12 cellular contexts compared by ENCODE assay signal in genomic region chr1:27544818-27545612, GRCh38. TPM values are rescaled to one million over a fixed set of nuclear protein-coding genes. Genes with fewer than 3 reads are reported as not detected.
DNase-seq lines count a peak whose midpoint lies in the region; ATAC-seq and TF ChIP-seq lines count a peak whose summit lies in the region.
"Had no signal": no experiment of that assay in that cellular context is flagged by ENCODE, and none has a peak within 500 bp of the region (broad histone marks: within the 10 kb centered on the region; RNA-seq: fewer than 3 reads in every experiment).

No MANE protein-coding gene starts in this region.

- no peaks in the 10 kb centered on the region for H3K9me3 ChIP-seq in RWPE2 (ENCODE audit: severe bottlenecking)

- H2BK120ac ChIP-seq in mesendoderm (ENCODE audit: low read depth, low read length) = no peak overlapping the region

- H3K18ac ChIP-seq in mesendoderm (ENCODE audit: low read length) = no peak overlapping the region

- no peak overlapping the region for H3K56ac ChIP-seq in mesendoderm (ENCODE audit: low read length)

- H3K4me3 Mint-ChIP-seq in osteocyte (ENCODE audit: unreplicated experiment) = no peak overlapping the region
- H3K4me3 Mint-ChIP-seq: CD14-positive monocyte had no signal

- H3K36me3 Mint-ChIP-seq in osteocyte (ENCODE audit: unreplicated experiment) = peaks cover 32% of the 10 kb centered on the region

- peaks cover 58% of the 10 kb centered on the region for H3K4me1 Mint-ChIP-seq in osteocyte (ENCODE audit: unreplicated experiment)

- H3K79me2 ChIP-seq in mesendoderm (ENCODE audit: control insufficient read depth, insufficient read depth, low read length) = no peaks in the 10 kb centered on the region

- TF ChIP-seq CTCF in RWPE2 (IDR thresholded peaks at IDR 0.05; ENCODE audit: poor library complexity, severe bottlenecking) (no peak), osteocyte (IDR thresholded peaks at IDR 0.05) (no peak), GM20000 (IDR thresholded peaks at IDR 0.05; ENCODE audit: extremely low read depth, missing control alignments) (no peak)

- DNase-seq in AG08395 (ENCODE audit: low spot score) (peak; percentile 89), RWPE2 (ENCODE audit: low spot score) (no peak), fibroblast of gingiva (ENCODE audit: low read depth) (peak; percentile 70), osteocyte (ENCODE audit: extremely low spot score, unreplicated experiment) (no peak), NCI-H345 treated with DMSO at 0.1 percent for 48 hours (lab: John Stamatoyannopoulos, UW; ENCODE audit: unreplicated experiment) (no peak), NCI-H2227 (lab: John Stamatoyannopoulos, UW; ENCODE audit: unreplicated experiment) (no peak), mesendoderm (no peak), GM20000 (ENCODE audit: low spot score) (no peak)
- DNase-seq: NCI-H2081, T1000 had no signal

- H3K27me3 ChIP-seq in RWPE2 (ENCODE audit: insufficient read depth, poor library complexity, severe bottlenecking) (no peaks in the 10 kb centered on the region), mesendoderm (ENCODE audit: insufficient read depth, low read length, poor library complexity) (no peaks in the 10 kb centered on the region)

- H3K4me3 ChIP-seq in RWPE2 (ENCODE audit: severe bottlenecking) (no peak overlapping the region), mesendoderm (ENCODE audit: low read length) (no peak overlapping the region)

- H3K36me3 ChIP-seq in RWPE2 (ENCODE audit: low read depth) = peaks cover 34% of the 10 kb centered on the region
- peaks cover 2% of the 10 kb centered on the region for H3K36me3 ChIP-seq in mesendoderm (ENCODE audit: control insufficient read depth, insufficient read depth, low read length)

- no CpG with 5 or more reads among the region's 12 CpGs for WGBS in mesendoderm (ENCODE audit: extremely low coverage, insufficient coverage, low lambda C conversion rate)

- no peak overlapping the region for H2BK5ac ChIP-seq in mesendoderm (ENCODE audit: low read length)

- no peak overlapping the region for H3K23ac ChIP-seq in mesendoderm (ENCODE audit: low read length)

- no peak overlapping the region for H3K9ac ChIP-seq in mesendoderm (ENCODE audit: low read length)

- no peak overlapping the region for H4K5ac ChIP-seq in mesendoderm (ENCODE audit: low read length)

- H3K4ac ChIP-seq in mesendoderm (ENCODE audit: low read depth, low read length) = no peak overlapping the region

- H3K27me3 Mint-ChIP-seq in osteocyte (ENCODE audit: unreplicated experiment) = no peaks in the 10 kb centered on the region

- no peaks in the 10 kb centered on the region for H3K9me3 Mint-ChIP-seq in osteocyte (ENCODE audit: unreplicated experiment)
- H3K9me3 Mint-ChIP-seq: CD14-positive monocyte had no signal

- H4K8ac ChIP-seq in mesendoderm (ENCODE audit: low read depth, low read length) = no peak overlapping the region

- H3K27ac Mint-ChIP-seq in osteocyte (ENCODE audit: unreplicated experiment) = peak overlapping the region; percentile 98
- H3K27ac Mint-ChIP-seq: CD14-positive monocyte had no signal

- ATAC-seq in RWPE2 (ENCODE audit: low read depth) = no peak
- ATAC-seq: left lobe of liver had no signal

- H3K4me2 ChIP-seq in mesendoderm (ENCODE audit: low read length) = no peak overlapping the region

- H2AK5ac ChIP-seq in mesendoderm (ENCODE audit: low read length) = no peak overlapping the region

- H2BK15ac ChIP-seq in mesendoderm (replicated peaks; ENCODE audit: low read depth) = no peak overlapping the region

- peaks cover 36% of the 10 kb centered on the region for H3K4me1 ChIP-seq in RWPE2 (ENCODE audit: insufficient read depth, poor library complexity, severe bottlenecking)
- peaks cover 5% of the 10 kb centered on the region for H3K4me1 ChIP-seq in mesendoderm (ENCODE audit: control insufficient read depth, low read depth, low read length)

- H3K27ac ChIP-seq in RWPE2 (ENCODE audit: poor library complexity, severe bottlenecking) (peak overlapping the region; percentile 99), mesendoderm (ENCODE audit: low read depth, low read length) (no peak overlapping the region)

- no peaks in the 10 kb centered on the region for H3K79me1 ChIP-seq in mesendoderm (ENCODE audit: low read length)

RNA-seq across cellular contexts. Expression of gene WASF2, which starts 55.0 kb away (rescaled TPM):
- total RNA-seq in osteocyte = 187 and 189 TPM in 2 replicates
- 45.4 TPM for polyA plus RNA-seq in mesendoderm (2013, experiment 1 of 2)
- polyA plus RNA-seq in mesendoderm (2013, experiment 2 of 2) = 46.2 TPM

RNA-seq across cellular contexts. Expression of gene AHDC1, which starts 58.9 kb away (rescaled TPM):
- 118 and 124 TPM in 2 replicates for total RNA-seq in osteocyte
- polyA plus RNA-seq in mesendoderm (2013, experiment 1 of 2) = 8.1 TPM
- polyA plus RNA-seq in mesendoderm (2013, experiment 2 of 2) = 8.0 TPM

Comparison
In these comparisons a context has a peak if more than half of its experiments do, and no peak if none do; other contexts are left out.
1. DNase-seq: peak in AG08395 (single experiment) and fibroblast of gingiva (single experiment); none in RWPE2 (single experiment), osteocyte (single experiment), NCI-H345 treated with DMSO at 0.1 percent for 48 hours (single experiment), NCI-H2227 (single experiment), mesendoderm (single experiment) and GM20000 (single experiment).